ENCODE assay signal across 20 cellular contexts in genomic region chr1:36438715-36439114, GRCh38. TPM values are rescaled to one million over a fixed set of nuclear protein-coding genes. Genes with fewer than 3 reads are reported as not detected.
"Had no signal": no experiment of that assay in that cellular context is flagged by ENCODE, and none has a peak within 500 bp of the region (broad histone marks: within the 10 kb centered on the region; RNA-seq: fewer than 3 reads in every experiment).

No MANE protein-coding gene starts in this region.

- H3K4me2 ChIP-seq: SK-N-SH had no signal

- H3K27ac ChIP-seq: RWPE1 had no signal

- H3K9me3 ChIP-seq: MG63, SK-N-SH had no signal

- H3K4me3 ChIP-seq: MG63 had no signal

- H3K27me3 ChIP-seq: MG63 had no signal

- H3K9ac ChIP-seq: SK-N-SH had no signal

- DNase-seq: Karpas-422, KG1, MG63, NCI-H1092, NCI-H1105 treated with DMSO at 0.1 percent for 48 hours, NCI-H1417 treated with DMSO at 0.1 percent for 48 hours, NCI-H146, NCI-H1694 treated with DMSO at 0.1 percent for 48 hours, NCI-H1930, NCI-H2081, NCI-H2107, NCI-H2227 treated with DMSO at 0.1 percent for 48 hours, NCI-H524, NCI-H526 treated with DMSO at 0.1 percent for 48 hours, NCI-H748 treated with DMSO at 0.1 percent for 48 hours, SHP77, SK-N-SH had no signal

- H3K36me3 ChIP-seq: MG63 had no signal

RNA-seq across cellular contexts. Expression of gene CSF3R, which starts 44.0 kb away (rescaled TPM):
- total RNA-seq: HT1080, SK-MEL-5 had no signal
- polyA plus RNA-seq: SK-N-SH had no signal
